Comparison of ENCODE assay signal across 25 cellular contexts in genomic region chr3:166351461-166351860, GRCh38.
"Had no signal": no experiment of that assay in that cellular context is flagged by ENCODE, and none has a peak within 500 bp of the region (broad histone marks: within the 10 kb centered on the region; RNA-seq: fewer than 3 reads in every experiment).

No MANE protein-coding gene starts in this region.

- FAIRE-seq: colon, frontal cortex had no signal

- H3K4me3 ChIP-seq: esophagus squamous epithelium, mucosa of descending colon, right lobe of liver, uterus had no signal

- ATAC-seq: activated CD8-positive, alpha-beta T cell treated with anti-CD3 and anti-CD28 coated beads for 36 hours; activated T-cell treated with anti-CD3 and anti-CD28 coated beads, Interleukin-2, amount 50 U/mL, for 4 hours; activated T-helper 17 cell treated with anti-CD3 and anti-CD28 coated beads, Interleukin-2, amount 50 U/mL, for 72 hours; left cardiac atrium; left ventricle myocardium superior; mucosa of descending colon; natural killer cell treated with Interleukin-12 subunit alpha and Interleukin-12 subunit beta and Interleukin-15 and Interleukin-18, amount 100 ng/mL, for 72 hours; right lobe of liver had no signal

- H3K4me1 ChIP-seq: esophagus squamous epithelium, right lobe of liver, uterus had no signal

- H3K9me3 ChIP-seq: esophagus squamous epithelium, right lobe of liver, uterus had no signal

- H3K27ac ChIP-seq: epithelial cell of prostate, esophagus squamous epithelium, right lobe of liver, uterus had no signal

- H3K27me3 ChIP-seq: esophagus squamous epithelium, right lobe of liver, uterus had no signal

- DNase-seq: activated B cell treated with CpG ODN at 0.5 μM for 24 hours; activated CD4-positive, alpha-beta T cell treated with anti-CD3 and anti-CD28 coated beads, Interleukin-2, amount 50 U/mL, for 1 hour; activated CD8-positive, alpha-beta T cell treated with anti-CD3 and anti-CD28 coated beads for 36 hours; activated gamma-delta T cell treated with Interleukin-2 at 50 U/mL for 16 hours; activated naive CD4-positive, alpha-beta T cell treated with anti-CD3 and anti-CD28 coated beads, Interleukin-2, amount 50 U/mL, for 16 hours; activated T-cell treated with anti-CD3 and anti-CD28 coated beads, Interleukin-2, amount 50 U/mL, for 4 hours; amygdala; dermis blood vessel endothelial cell; effector CD4-positive, alpha-beta T cell; esophagus squamous epithelium; glutamatergic neuron; islet precursor cell; left cardiac atrium; left ventricle myocardium superior; mucosa of descending colon; right lobe of liver; stimulated activated CD4-positive, alpha-beta T cell treated with anti-CD3 and anti-CD28 coated beads, Interleukin-4, amount 100 ng/mL, for 1 hour; substantia nigra; T-helper 2 cell; uterus had no signal

- H3K36me3 ChIP-seq: esophagus squamous epithelium, right lobe of liver, uterus had no signal
